8 cellular contexts compared by ENCODE assay signal in the genomic region with DNA sequence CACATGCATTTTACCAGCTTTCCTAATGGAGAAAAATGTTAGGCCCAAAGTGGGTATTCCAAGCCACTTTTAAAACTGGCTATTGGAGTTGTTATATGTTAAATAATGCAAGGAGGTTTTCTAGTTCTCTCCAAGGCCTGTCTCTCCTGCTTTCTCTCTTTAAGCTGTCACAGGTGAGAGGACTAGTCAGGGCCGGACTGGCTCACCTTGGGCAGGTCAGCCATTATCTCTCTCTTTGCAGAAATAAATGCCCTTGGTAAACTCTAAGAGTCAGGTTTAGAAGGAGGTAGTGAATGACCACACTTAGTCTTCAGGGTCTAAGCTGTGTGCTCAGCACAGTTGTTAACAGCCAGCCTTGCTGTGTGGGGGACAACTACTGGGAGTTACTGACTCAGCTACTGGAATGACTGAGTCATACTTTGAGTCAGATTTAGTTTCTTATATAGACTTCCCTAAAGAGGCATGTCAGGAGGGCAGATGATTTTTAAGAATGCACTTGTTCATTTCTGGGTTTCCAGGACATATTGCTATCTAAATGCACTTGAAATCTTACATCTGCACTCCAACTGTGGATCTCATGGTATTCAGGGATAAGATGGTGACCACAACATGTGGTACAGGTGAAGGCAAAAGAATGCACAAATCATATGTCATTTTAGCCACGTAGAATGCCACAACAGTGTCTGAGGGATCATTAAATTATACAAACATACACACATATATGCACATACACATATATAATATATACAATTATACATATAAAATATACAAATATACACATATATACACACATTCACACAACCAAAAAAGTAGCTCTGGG.
DNase-seq lines count a peak whose midpoint lies in the region; ATAC-seq and TF ChIP-seq lines count a peak whose summit lies in the region.

No MANE protein-coding gene starts in this region.

- no peaks in the 10 kb centered on the region for H3K27me3 ChIP-seq in left ventricle myocardium inferior (ENCODE audit: low read depth)

- DNase-seq in left ventricle myocardium superior (no peak), left ventricle myocardium inferior (no peak), RPMI7951 (ENCODE audit: low read depth) (peak; percentile 92), fibroblast of gingiva (ENCODE audit: low read depth) (peak; percentile 83), C1 segment of cervical spinal cord (lab: John Stamatoyannopoulos, UW) (no peak)
- DNase-seq in stimulated activated CD4-positive, alpha-beta T cell treated with anti-CD3 and anti-CD28 coated beads, Interleukin-4, amount 100 ng/mL, for 24 hours = peak; percentile 27
- DNase-seq in activated effector memory CD4-positive, alpha-beta T cell treated with anti-CD3 and anti-CD28 coated beads, Interleukin-2, amount 50 U/mL, for 16 hours = no peak

- intact Hi-C loops in left ventricle myocardium superior (cut with micrococcal nuclease) (no loop called here), left ventricle myocardium inferior (cut with micrococcal nuclease) (no loop called here)

- no peaks in the 10 kb centered on the region for H3K9me3 ChIP-seq in left ventricle myocardium inferior (replicated peaks)

- ATAC-seq in left ventricle myocardium superior (peak; percentile 69), HG02970 (IDR thresholded peaks at IDR 0.05; ENCODE audit: low FRiP score, unreplicated experiment) (peak; percentile 87)

- no peak overlapping the region for H3K27ac ChIP-seq in left ventricle myocardium inferior (replicated peaks)

- TF ChIP-seq CTCF in left ventricle myocardium inferior (IDR thresholded peaks at IDR 0.05; ENCODE audit: borderline replicate concordance) = no peak

- no peak overlapping the region for H3K4me3 ChIP-seq in left ventricle myocardium inferior

- H3K4me1 ChIP-seq in left ventricle myocardium inferior = peaks cover 6% of the 10 kb centered on the region

- no peaks in the 10 kb centered on the region for H3K36me3 ChIP-seq in left ventricle myocardium inferior

Comparison
In these comparisons a context has a peak if more than half of its experiments do, and no peak if none do; other contexts are left out.
1. DNase-seq: peak in RPMI7951 (single experiment), fibroblast of gingiva (single experiment) and stimulated activated CD4-positive, alpha-beta T cell treated with anti-CD3 and anti-CD28 coated beads, Interleukin-4, amount 100 ng/mL, for 24 hours (single experiment); none in left ventricle myocardium superior (single experiment), left ventricle myocardium inferior (single experiment), activated effector memory CD4-positive, alpha-beta T cell treated with anti-CD3 and anti-CD28 coated beads, Interleukin-2, amount 50 U/mL, for 16 hours (single experiment) and C1 segment of cervical spinal cord (0 of 14).